In the genomic region with DNA sequence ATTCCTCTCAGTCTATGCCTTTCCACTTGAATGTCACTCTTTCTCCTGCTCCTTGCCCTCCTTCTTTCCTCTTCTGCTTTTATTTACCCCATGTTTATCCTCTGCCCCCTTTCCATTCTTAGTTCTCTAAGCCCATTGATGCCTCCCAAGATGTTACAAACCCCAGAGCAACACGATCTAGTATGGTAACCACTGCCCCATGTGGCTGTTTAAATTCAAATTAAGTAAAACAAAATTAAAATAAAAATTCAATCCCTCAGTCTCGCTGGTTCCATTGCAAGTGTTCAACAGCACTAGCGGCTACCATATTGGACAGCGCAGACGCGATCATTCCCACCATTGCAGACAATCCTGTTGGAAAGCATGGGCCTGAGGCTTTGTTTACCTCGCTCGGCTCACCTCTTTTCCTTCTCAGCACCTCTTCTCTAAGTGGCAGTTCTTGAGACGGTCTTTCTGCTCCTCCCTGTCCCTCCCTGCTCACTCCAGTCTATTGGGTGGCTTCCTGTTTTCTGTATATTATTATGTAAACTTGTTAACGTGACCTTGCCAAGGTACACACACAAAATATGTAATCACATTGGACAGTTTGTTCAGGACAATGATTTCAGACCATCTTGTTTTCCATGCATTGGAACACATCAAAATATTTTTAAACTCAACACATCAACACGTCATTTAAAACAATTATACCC, we compare ENCODE assay signal across 2 cellular contexts.
TF ChIP-seq lines count a peak whose summit lies in the region.

No MANE protein-coding gene starts in this region.

TF ChIP-seq in HCT116, 20 proteins besides CTCF, POLR2A, EP300 and RAD21:
- TF ChIP-seq, protein P1, sequence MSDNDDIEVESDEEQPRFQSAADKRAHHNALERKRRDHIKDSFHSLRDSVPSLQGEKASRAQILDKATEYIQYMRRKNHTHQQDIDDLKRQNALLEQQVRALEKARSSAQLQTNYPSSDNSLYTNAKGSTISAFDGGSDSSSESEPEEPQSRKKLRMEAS (IDR thresholded peaks at IDR 0.05), result no peak
- TF ChIP-seq JUND (IDR thresholded peaks at IDR 0.05), result no peak
- TF ChIP-seq SIN3A (IDR thresholded peaks at IDR 0.05; ENCODE audit: low read depth), result no peak
- TF ChIP-seq YY1 (IDR thresholded peaks at IDR 0.05; ENCODE audit: extremely low read depth, insufficient replicate concordance, low read depth, low read length), result no peak
- no peak for TF ChIP-seq SP1 (IDR thresholded peaks at IDR 0.05; ENCODE audit: low read depth)
- TF ChIP-seq CBX3 (IDR thresholded peaks at IDR 0.05; ENCODE audit: low read depth), result no peak

TF ChIP-seq in GM12878, 131 proteins besides CTCF, POLR2A, EP300 and RAD21:
- TF ChIP-seq, protein P2, sequence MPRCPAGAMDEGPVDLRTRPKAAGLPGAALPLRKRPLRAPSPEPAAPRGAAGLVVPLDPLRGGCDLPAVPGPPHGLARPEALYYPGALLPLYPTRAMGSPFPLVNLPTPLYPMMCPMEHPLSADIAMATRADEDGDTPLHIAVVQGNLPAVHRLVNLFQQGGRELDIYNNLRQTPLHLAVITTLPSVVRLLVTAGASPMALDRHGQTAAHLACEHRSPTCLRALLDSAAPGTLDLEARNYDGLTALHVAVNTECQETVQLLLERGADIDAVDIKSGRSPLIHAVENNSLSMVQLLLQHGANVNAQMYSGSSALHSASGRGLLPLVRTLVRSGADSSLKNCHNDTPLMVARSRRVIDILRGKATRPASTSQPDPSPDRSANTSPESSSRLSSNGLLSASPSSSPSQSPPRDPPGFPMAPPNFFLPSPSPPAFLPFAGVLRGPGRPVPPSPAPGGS (IDR thresholded peaks at IDR 0.05; ENCODE audit: borderline replicate concordance, insufficient read depth, low read depth, low read length, poor library complexity, severe bottlenecking), result no peak
- TF ChIP-seq, protein P3, sequence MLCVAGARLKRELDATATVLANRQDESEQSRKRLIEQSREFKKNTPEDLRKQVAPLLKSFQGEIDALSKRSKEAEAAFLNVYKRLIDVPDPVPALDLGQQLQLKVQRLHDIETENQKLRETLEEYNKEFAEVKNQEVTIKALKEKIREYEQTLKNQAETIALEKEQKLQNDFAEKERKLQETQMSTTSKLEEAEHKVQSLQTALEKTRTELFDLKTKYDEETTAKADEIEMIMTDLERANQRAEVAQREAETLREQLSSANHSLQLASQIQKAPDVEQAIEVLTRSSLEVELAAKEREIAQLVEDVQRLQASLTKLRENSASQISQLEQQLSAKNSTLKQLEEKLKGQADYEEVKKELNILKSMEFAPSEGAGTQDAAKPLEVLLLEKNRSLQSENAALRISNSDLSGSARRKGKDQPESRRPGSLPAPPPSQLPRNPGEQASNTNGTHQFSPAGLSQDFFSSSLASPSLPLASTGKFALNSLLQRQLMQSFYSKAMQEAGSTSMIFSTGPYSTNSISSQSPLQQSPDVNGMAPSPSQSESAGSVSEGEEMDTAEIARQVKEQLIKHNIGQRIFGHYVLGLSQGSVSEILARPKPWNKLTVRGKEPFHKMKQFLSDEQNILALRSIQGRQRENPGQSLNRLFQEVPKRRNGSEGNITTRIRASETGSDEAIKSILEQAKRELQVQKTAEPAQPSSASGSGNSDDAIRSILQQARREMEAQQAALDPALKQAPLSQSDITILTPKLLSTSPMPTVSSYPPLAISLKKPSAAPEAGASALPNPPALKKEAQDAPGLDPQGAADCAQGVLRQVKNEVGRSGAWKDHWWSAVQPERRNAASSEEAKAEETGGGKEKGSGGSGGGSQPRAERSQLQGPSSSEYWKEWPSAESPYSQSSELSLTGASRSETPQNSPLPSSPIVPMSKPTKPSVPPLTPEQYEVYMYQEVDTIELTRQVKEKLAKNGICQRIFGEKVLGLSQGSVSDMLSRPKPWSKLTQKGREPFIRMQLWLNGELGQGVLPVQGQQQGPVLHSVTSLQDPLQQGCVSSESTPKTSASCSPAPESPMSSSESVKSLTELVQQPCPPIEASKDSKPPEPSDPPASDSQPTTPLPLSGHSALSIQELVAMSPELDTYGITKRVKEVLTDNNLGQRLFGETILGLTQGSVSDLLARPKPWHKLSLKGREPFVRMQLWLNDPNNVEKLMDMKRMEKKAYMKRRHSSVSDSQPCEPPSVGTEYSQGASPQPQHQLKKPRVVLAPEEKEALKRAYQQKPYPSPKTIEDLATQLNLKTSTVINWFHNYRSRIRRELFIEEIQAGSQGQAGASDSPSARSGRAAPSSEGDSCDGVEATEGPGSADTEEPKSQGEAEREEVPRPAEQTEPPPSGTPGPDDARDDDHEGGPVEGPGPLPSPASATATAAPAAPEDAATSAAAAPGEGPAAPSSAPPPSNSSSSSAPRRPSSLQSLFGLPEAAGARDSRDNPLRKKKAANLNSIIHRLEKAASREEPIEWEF (IDR thresholded peaks at IDR 0.05; ENCODE audit: insufficient replicate concordance, low read depth, low read length), result no peak
- TF ChIP-seq, protein P4, sequence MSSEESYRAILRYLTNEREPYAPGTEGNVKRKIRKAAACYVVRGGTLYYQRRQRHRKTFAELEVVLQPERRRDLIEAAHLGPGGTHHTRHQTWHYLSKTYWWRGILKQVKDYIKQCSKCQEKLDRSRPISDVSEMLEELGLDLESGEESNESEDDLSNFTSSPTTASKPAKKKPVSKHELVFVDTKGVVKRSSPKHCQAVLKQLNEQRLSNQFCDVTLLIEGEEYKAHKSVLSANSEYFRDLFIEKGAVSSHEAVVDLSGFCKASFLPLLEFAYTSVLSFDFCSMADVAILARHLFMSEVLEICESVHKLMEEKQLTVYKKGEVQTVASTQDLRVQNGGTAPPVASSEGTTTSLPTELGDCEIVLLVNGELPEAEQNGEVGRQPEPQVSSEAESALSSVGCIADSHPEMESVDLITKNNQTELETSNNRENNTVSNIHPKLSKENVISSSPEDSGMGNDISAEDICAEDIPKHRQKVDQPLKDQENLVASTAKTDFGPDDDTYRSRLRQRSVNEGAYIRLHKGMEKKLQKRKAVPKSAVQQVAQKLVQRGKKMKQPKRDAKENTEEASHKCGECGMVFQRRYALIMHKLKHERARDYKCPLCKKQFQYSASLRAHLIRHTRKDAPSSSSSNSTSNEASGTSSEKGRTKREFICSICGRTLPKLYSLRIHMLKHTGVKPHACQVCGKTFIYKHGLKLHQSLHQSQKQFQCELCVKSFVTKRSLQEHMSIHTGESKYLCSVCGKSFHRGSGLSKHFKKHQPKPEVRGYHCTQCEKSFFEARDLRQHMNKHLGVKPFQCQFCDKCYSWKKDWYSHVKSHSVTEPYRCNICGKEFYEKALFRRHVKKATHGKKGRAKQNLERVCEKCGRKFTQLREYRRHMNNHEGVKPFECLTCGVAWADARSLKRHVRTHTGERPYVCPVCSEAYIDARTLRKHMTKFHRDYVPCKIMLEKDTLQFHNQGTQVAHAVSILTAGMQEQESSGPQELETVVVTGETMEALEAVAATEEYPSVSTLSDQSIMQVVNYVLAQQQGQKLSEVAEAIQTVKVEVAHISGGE (CRISPR knock-in tag; IDR thresholded peaks at IDR 0.05), result no peak
- TF ChIP-seq SP1 (IDR thresholded peaks at IDR 0.05; ENCODE audit: low read depth, low read length) (no peak), SIX5 (IDR thresholded peaks at IDR 0.05; ENCODE audit: low read depth, low read length, severe bottlenecking) (no peak), RFX5 (IDR thresholded peaks at IDR 0.05; ENCODE audit: low read depth, low read length) (no peak), TBL1XR1 (IDR thresholded peaks at IDR 0.05; ENCODE audit: low read depth, low read length) (no peak), NR2C2 (IDR thresholded peaks at IDR 0.05; ENCODE audit: borderline replicate concordance, control insufficient read depth, insufficient read length, low read depth) (no peak), NFYA (IDR thresholded peaks at IDR 0.05; ENCODE audit: borderline replicate concordance, low read depth, low read length) (no peak), EZH2 (IDR thresholded peaks at IDR 0.05; ENCODE audit: borderline replicate concordance, control insufficient read depth, low read depth, low read length) (no peak), HCFC1 (IDR thresholded peaks at IDR 0.05; ENCODE audit: low read length) (no peak), GATAD2B (conservative IDR thresholded peaks at IDR 0.05; ENCODE audit: low read depth) (no peak), DPF2 (IDR thresholded peaks at IDR 0.05) (no peak), JUNB (IDR thresholded peaks at IDR 0.05) (no peak), SMAD1 (IDR thresholded peaks at IDR 0.05; ENCODE audit: low read depth, partially characterized antibody) (no peak)
- TF ChIP-seq, protein P5, sequence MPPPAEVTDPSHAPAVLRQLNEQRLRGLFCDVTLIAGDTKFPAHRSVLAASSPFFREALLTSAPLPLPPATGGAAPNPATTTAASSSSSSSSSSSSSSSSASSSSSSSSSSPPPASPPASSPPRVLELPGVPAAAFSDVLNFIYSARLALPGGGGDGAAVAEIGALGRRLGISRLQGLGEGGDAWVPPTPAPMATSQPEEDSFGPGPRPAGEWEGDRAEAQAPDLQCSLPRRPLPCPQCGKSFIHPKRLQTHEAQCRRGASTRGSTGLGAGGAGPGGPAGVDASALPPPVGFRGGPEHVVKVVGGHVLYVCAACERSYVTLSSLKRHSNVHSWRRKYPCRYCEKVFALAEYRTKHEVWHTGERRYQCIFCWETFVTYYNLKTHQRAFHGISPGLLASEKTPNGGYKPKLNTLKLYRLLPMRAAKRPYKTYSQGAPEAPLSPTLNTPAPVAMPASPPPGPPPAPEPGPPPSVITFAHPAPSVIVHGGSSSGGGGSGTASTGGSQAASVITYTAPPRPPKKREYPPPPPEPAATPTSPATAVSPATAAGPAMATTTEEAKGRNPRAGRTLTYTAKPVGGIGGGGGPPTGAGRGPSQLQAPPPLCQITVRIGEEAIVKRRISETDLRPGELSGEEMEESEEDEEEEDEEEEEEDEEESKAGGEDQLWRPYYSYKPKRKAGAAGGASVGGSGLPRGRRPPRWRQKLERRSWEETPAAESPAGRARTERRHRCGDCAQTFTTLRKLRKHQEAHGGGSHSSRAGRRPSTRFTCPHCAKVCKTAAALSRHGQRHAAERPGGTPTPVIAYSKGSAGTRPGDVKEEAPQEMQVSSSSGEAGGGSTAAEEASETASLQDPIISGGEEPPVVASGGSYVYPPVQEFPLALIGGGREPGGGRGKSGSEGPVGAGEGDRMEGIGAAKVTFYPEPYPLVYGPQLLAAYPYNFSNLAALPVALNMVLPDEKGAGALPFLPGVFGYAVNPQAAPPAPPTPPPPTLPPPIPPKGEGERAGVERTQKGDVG (CRISPR knock-in tag; IDR thresholded peaks at IDR 0.05), result no peak
